In the genomic region with DNA sequence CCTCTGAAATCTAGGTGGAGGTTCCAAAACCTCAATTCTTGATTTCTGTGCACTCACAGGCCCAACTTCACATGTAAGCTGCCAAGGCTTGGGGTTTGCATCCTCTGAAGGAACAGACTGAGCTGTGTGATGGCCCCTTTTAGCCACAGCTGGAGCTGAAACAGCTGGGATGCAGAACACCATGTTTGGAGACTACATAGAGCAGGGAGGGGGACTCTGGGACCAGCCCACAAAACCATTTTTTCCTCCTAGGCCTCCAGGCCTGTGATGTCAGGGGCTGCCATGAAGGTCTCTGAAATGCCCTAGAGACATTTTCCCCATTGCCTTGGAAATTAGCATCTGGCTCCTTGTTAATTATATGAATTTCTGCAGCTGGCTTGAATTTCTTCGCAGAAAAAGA, we compare ENCODE assay signal across 23 cellular contexts.
"Had no signal": no experiment of that assay in that cellular context is flagged by ENCODE, and none has a peak within 500 bp of the region (broad histone marks: within the 10 kb centered on the region; RNA-seq: fewer than 3 reads in every experiment).

No MANE protein-coding gene starts in this region.

- H3K27ac ChIP-seq: KMS-11, SJSA1, SK-N-MC had no signal

- H3K4me3 ChIP-seq: SJSA1, SK-N-MC had no signal

- H3K9ac ChIP-seq: KMS-11 had no signal

- H3K4me2 ChIP-seq: KMS-11 had no signal

- H3K4me1 ChIP-seq: SJSA1 had no signal

- FAIRE-seq: RCC 7860 had no signal

- H3K27me3 ChIP-seq: SJSA1 had no signal

- DNase-seq: IMR-90, Kasumi-1, MM.1S, MV-4-11, NCI-H1048, NCI-H1105, NCI-H1417, NCI-H1436 treated with DMSO at 0.1 percent for 48 hours, NCI-H1694, NCI-H187 treated with DMSO at 0.1 percent for 48 hours, NCI-H2029 treated with DMSO at 0.1 percent for 48 hours, NCI-H2107, NCI-H2227 treated with DMSO at 0.1 percent for 48 hours, NCI-H524, NCI-H526 treated with DMSO at 0.1 percent for 48 hours, NCI-H748 treated with DMSO at 0.1 percent for 48 hours, Right ventricle myocardium superior, RPMI8226, SIG-M5 had no signal

- H3K36me3 ChIP-seq: SJSA1 had no signal

- H3K9me3 ChIP-seq: SJSA1 had no signal
